In genomic region chr16:592518-593306, GRCh38 we compare ENCODE assay signal across 9 cellular contexts. TPM values are rescaled to one million over a fixed set of nuclear protein-coding genes. Genes with fewer than 3 reads are reported as not detected.
A peak's percentile ranks its signal among the peaks of the same experiment; 100 is the strongest.
DNase-seq lines count a peak whose midpoint lies in the region; ATAC-seq, FAIRE-seq and TF ChIP-seq lines count a peak whose summit lies in the region.
"Had no signal": no experiment of that assay in that cellular context is flagged by ENCODE, and none has a peak within 500 bp of the region (broad histone marks: within the 10 kb centered on the region; RNA-seq: fewer than 3 reads in every experiment).

No MANE protein-coding gene starts in this region.

- H3K9me3 ChIP-seq in breast epithelium = no peaks in the 10 kb centered on the region

- peaks cover 18% of the 10 kb centered on the region for H3K27me3 Mint-ChIP-seq in neural crest cell (ENCODE audit: low read depth)
- H3K27me3 Mint-ChIP-seq in activated CD8-positive, alpha-beta T cell treated with anti-CD3 and anti-CD28 coated beads for 36 hours = no peaks in the 10 kb centered on the region

- no peaks in the 10 kb centered on the region for H3K9me3 Mint-ChIP-seq in neural crest cell
- H3K9me3 Mint-ChIP-seq in activated CD8-positive, alpha-beta T cell treated with anti-CD3 and anti-CD28 coated beads for 36 hours = no peaks in the 10 kb centered on the region

- H3K4me3 Mint-ChIP-seq in neural crest cell = peak overlapping the region; percentile 94
- no peak overlapping the region for H3K4me3 Mint-ChIP-seq in activated CD8-positive, alpha-beta T cell treated with anti-CD3 and anti-CD28 coated beads for 36 hours

- no peak for FAIRE-seq in H54 (lab: Jason Lieb, UNC)

- H3K4me1 Mint-ChIP-seq in neural crest cell = peaks cover 23% of the 10 kb centered on the region
- peaks cover 22% of the 10 kb centered on the region for H3K4me1 Mint-ChIP-seq in activated CD8-positive, alpha-beta T cell treated with anti-CD3 and anti-CD28 coated beads for 36 hours (ENCODE audit: low read depth)

- intact Hi-C loops in breast epithelium (cut with DNase I; ENCODE audit: low total_unique reads) = no loop called here
- intact Hi-C loops in activated CD8-positive, alpha-beta T cell treated with anti-CD3 and anti-CD28 coated beads for 36 hours (cut with micrococcal nuclease) = no loop called here

- H3K36me3 Mint-ChIP-seq in neural crest cell (ENCODE audit: low read depth) = peaks cover 13% of the 10 kb centered on the region
- peaks cover 9% of the 10 kb centered on the region for H3K36me3 Mint-ChIP-seq in activated CD8-positive, alpha-beta T cell treated with anti-CD3 and anti-CD28 coated beads for 36 hours (ENCODE audit: low read depth)

- no peak for TF ChIP-seq POLR2A in breast epithelium (IDR thresholded peaks at IDR 0.05)
- no peak for TF ChIP-seq POLR2A in H54 (IDR thresholded peaks at IDR 0.05; ENCODE audit: low read depth, low read length)

- CTCF ChIA-PET in activated CD8-positive, alpha-beta T cell treated with anti-CD3 and anti-CD28 coated beads for 36 hours (lab: Charles Lee) = interaction anchor here (0.9 kb wide), 2 partner anchors 22 to 44 kb away, joined by 3 read pairs; partner anchors contain the start of gene METTL26

- ATAC-seq in activated CD8-positive, alpha-beta T cell treated with anti-CD3 and anti-CD28 coated beads for 36 hours = no peak

- H3K36me3 ChIP-seq in breast epithelium = no peaks in the 10 kb centered on the region

- peak overlapping the region in 2 of 3 donors; percentile 53 to 69 for H3K4me3 ChIP-seq in breast epithelium

- H3K27ac ChIP-seq in breast epithelium = peak overlapping the region; percentile 81 to 89

- peaks cover 9 to 32% of the 10 kb centered on the region in 2 donors for H3K4me1 ChIP-seq in breast epithelium

- no peaks in the 10 kb centered on the region for H3K27me3 ChIP-seq in breast epithelium

- TF ChIP-seq CTCF in breast epithelium (IDR thresholded peaks at IDR 0.05) (peak in 2 of 3 donors; percentile 29 to 43), neural crest cell (conservative IDR thresholded peaks at IDR 0.05) (no peak)
- TF ChIP-seq CTCF in activated CD8-positive, alpha-beta T cell treated with anti-CD3 and anti-CD28 coated beads for 36 hours (IDR thresholded peaks at IDR 0.05) = no peak

- POLR2A ChIA-PET in activated CD8-positive, alpha-beta T cell treated with anti-CD3 and anti-CD28 coated beads for 36 hours (lab: Charles Lee) = no interaction called here

- H3K27ac Mint-ChIP-seq in neural crest cell (ENCODE audit: unreplicated experiment) = peak overlapping the region; percentile 12
- H3K27ac Mint-ChIP-seq in activated CD8-positive, alpha-beta T cell treated with anti-CD3 and anti-CD28 coated beads for 36 hours = no peak overlapping the region

- DNase-seq in DMS 273 (lab: John Stamatoyannopoulos, UW; ENCODE audit: unreplicated experiment) (peak; percentile 84), NCI-H187 treated with DMSO at 0.1 percent for 48 hours (lab: John Stamatoyannopoulos, UW) (peak; percentile 53), breast epithelium (ENCODE audit: low spot score in 2 of 2) (peak in 1 of 2 donors; percentile 82), neural crest cell (ENCODE audit: low read depth, low spot score) (no peak), AG20443 (ENCODE audit: low spot score) (no peak), NCI-H446 (lab: John Stamatoyannopoulos, UW) (no peak), H54 (ENCODE audit: insufficient read length, low spot score) (no peak)
- DNase-seq in activated CD8-positive, alpha-beta T cell treated with anti-CD3 and anti-CD28 coated beads for 36 hours = no peak

RNA-seq across cellular contexts. Expression of gene RAB40C, which starts 2.8 kb away (rescaled TPM):
- total RNA-seq in breast epithelium (10 to 100 TPM; 17.6 to 29.1 (median 20.6) TPM), neural crest cell (30.9 and 31.6 TPM in 2 replicates)
- 1 to 10 TPM; 8.1 to 8.8 TPM for total RNA-seq in activated CD8-positive, alpha-beta T cell treated with anti-CD3 and anti-CD28 coated beads for 36 hours

RNA-seq across cellular contexts. Expression of gene PIGQ, which starts 22.9 kb away (rescaled TPM):
- total RNA-seq in breast epithelium (10 to 100 TPM; 22.2 to 36.1 (median 31.9) TPM), neural crest cell (84.9 and 91.7 TPM in 2 replicates)
- 10 to 100 TPM; 18.5 to 18.6 TPM for total RNA-seq in activated CD8-positive, alpha-beta T cell treated with anti-CD3 and anti-CD28 coated beads for 36 hours

RNA-seq across cellular contexts. Expression of gene NHLRC4, which starts 25.9 kb away (rescaled TPM):
- total RNA-seq in breast epithelium = 1 to 10 TPM in 1 of 3 donors, under 1 TPM in 2; 0.32 to 1.9 (median 0.66) TPM
- total RNA-seq in neural crest cell = 0.84 and 0.86 TPM in 2 replicates
- total RNA-seq in activated CD8-positive, alpha-beta T cell treated with anti-CD3 and anti-CD28 coated beads for 36 hours = under 1 TPM; 0.41 to 0.72 TPM

RNA-seq across cellular contexts. Expression of gene PRR35, which starts 32.5 kb away (rescaled TPM):
- total RNA-seq in breast epithelium (not detected), neural crest cell (not detected in 2 replicates)
- total RNA-seq in activated CD8-positive, alpha-beta T cell treated with anti-CD3 and anti-CD28 coated beads for 36 hours = not detected
- total RNA-seq: subcutaneous adipose tissue had no signal

RNA-seq across cellular contexts. Expression of gene WFIKKN1, which starts 38.1 kb away (rescaled TPM):
- total RNA-seq in breast epithelium = under 1 TPM in 2 of 3 donors, not detected in 1; 0.66 to 0.73 TPM
- 8.1 and 8.5 TPM in 2 replicates for total RNA-seq in neural crest cell
- under 1 TPM in 1 of 2 experiments, not detected in 1; 0.25 TPM for total RNA-seq in activated CD8-positive, alpha-beta T cell treated with anti-CD3 and anti-CD28 coated beads for 36 hours

Comparison
In these comparisons a context has a peak if more than half of its experiments do, and no peak if none do; other contexts are left out.
1. DNase-seq: peak in DMS 273 (single experiment) and NCI-H187 treated with DMSO at 0.1 percent for 48 hours (single experiment); none in neural crest cell (single experiment), activated CD8-positive, alpha-beta T cell treated with anti-CD3 and anti-CD28 coated beads for 36 hours (single experiment), AG20443 (single experiment), NCI-H446 (0 of 2) and H54 (single experiment).
2. CTCF ChIP-seq: peak in breast epithelium (2 of 3); none in neural crest cell (single experiment) and activated CD8-positive, alpha-beta T cell treated with anti-CD3 and anti-CD28 coated beads for 36 hours (single experiment).